1 cellular context compared by ENCODE assay signal in genomic region chr20:36235892-36236785, GRCh38.
TF ChIP-seq lines count a peak whose summit lies in the region.

A gene with protein sequence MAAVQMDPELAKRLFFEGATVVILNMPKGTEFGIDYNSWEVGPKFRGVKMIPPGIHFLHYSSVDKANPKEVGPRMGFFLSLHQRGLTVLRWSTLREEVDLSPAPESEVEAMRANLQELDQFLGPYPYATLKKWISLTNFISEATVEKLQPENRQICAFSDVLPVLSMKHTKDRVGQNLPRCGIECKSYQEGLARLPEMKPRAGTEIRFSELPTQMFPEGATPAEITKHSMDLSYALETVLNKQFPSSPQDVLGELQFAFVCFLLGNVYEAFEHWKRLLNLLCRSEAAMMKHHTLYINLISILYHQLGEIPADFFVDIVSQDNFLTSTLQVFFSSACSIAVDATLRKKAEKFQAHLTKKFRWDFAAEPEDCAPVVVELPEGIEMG (plus strand): TSS chr20:36236478. CDS start chr20:36239869, 3,391 bp downstream.

TF ChIP-seq in K562, 482 proteins besides CTCF, POLR2A, EP300 and RAD21 (continued from another document and continues in another):
- TF ChIP-seq PKNOX1 (IDR thresholded peaks at IDR 0.05) (peak; percentile 47; the same call in 1 of the 2 replicates), POLR2H (tag; IDR thresholded peaks at IDR 0.05; ENCODE audit: low read depth) (peak; percentile 40; the same call in 1 of the 2 replicates), RAD51 (IDR thresholded peaks at IDR 0.05; ENCODE audit: borderline replicate concordance, low read depth) (no peak), GABPA (tag; conservative IDR thresholded peaks at IDR 0.05; ENCODE audit: low read depth) (peak; percentile 99), TSHZ1 (CRISPR knock-in tag; IDR thresholded peaks at IDR 0.05) (no peak), C11orf30 (IDR thresholded peaks at IDR 0.05; ENCODE audit: low read depth) (peak; percentile 97), ZBTB7A (IDR thresholded peaks at IDR 0.05; ENCODE audit: borderline replicate concordance, control insufficient read depth, low read depth, low read length) (0 out of 2 replicates have a peak, but pooled peaks have one; percentile 46), COPS2 (conservative IDR thresholded peaks at IDR 0.05) (no peak), ZNF695 (CRISPR knock-in tag; IDR thresholded peaks at IDR 0.05) (no peak), RFX7 (CRISPR knock-in tag; IDR thresholded peaks at IDR 0.05) (no peak), PURB (CRISPR knock-in tag; IDR thresholded peaks at IDR 0.05; ENCODE audit: low read depth) (no peak), NR1H2 (CRISPR knock-in tag; IDR thresholded peaks at IDR 0.05) (no peak), TAF1 (IDR thresholded peaks at IDR 0.05; ENCODE audit: control insufficient read depth, extremely low read depth, insufficient read depth, low read length, severe bottlenecking) (peak; percentile 93), CBX3 (IDR thresholded peaks at IDR 0.05; ENCODE audit: borderline replicate concordance in 1 of 2, low read length in 2 of 2) (peak in 1 of 2 experiments; percentile 91; a peak in 2 of 3 replicates), NFATC3 (IDR thresholded peaks at IDR 0.05) (peak; percentile 63; the same call in 1 of the 2 replicates), PTBP1 (IDR thresholded peaks at IDR 0.05; ENCODE audit: low read depth, low read length) (no peak), POLR2B (IDR thresholded peaks at IDR 0.05; ENCODE audit: low read depth, partially characterized antibody) (peak; percentile 64), SAP30 (IDR thresholded peaks at IDR 0.05; ENCODE audit: borderline replicate concordance, insufficient read depth, low read depth, low read length, poor library complexity, severe bottlenecking) (no peak), NFE2 (IDR thresholded peaks at IDR 0.05; ENCODE audit: low read depth) (no peak), MNT (conservative IDR thresholded peaks at IDR 0.05) (peak; percentile 70 to 82), FUS (optimal IDR thresholded peaks at IDR 0.05; ENCODE audit: low read depth, low read length) (no peak), RBBP5 (IDR thresholded peaks at IDR 0.05; ENCODE audit: borderline replicate concordance, insufficient read depth, low read length, poor library complexity, severe bottlenecking) (peak; percentile 96), CREB1 (IDR thresholded peaks at IDR 0.05) (0 out of 2 replicates have a peak, but pooled peaks have one; percentile 31), CREB1 (CRISPR knock-in tag; IDR thresholded peaks at IDR 0.05) (peak; percentile 69; the same call in 1 of the 2 replicates), TARDBP (IDR thresholded peaks at IDR 0.05) (no peak), CGGBP1 (CRISPR knock-in tag; IDR thresholded peaks at IDR 0.05) (0 out of 2 replicates have a peak, but pooled peaks have one; percentile 19), PHF20 (IDR thresholded peaks at IDR 0.05; ENCODE audit: partially characterized antibody) (peak; percentile 99), ZNF197 (CRISPR knock-in tag; IDR thresholded peaks at IDR 0.05; ENCODE audit: low read depth) (no peak), DIDO1 (tag; IDR thresholded peaks at IDR 0.05; ENCODE audit: low read depth) (peak; percentile 98), ZNF668 (CRISPR knock-in tag; IDR thresholded peaks at IDR 0.05) (no peak), RNF2 (IDR thresholded peaks at IDR 0.05) (no peak), SMARCA5 (IDR thresholded peaks at IDR 0.05) (no peak), ZNF518B (CRISPR knock-in tag; IDR thresholded peaks at IDR 0.05) (no peak), RCOR1 (IDR thresholded peaks at IDR 0.05; ENCODE audit: borderline replicate concordance in 1 of 2, low read depth in 2 of 2, low read length in 2 of 2) (peak in 1 of 2 experiments; percentile 67; a peak in 2 of 4 replicates), MTA1 (IDR thresholded peaks at IDR 0.05; ENCODE audit: borderline replicate concordance) (peak; percentile 60; the same call in 1 of the 2 replicates), ZFP1 (CRISPR knock-in tag; IDR thresholded peaks at IDR 0.05) (no peak), ASH1L (IDR thresholded peaks at IDR 0.05; ENCODE audit: borderline replicate concordance, low read depth, partially characterized antibody) (no peak), WHSC1 (IDR thresholded peaks at IDR 0.05; ENCODE audit: low read length) (no peak), SMARCC2 (IDR thresholded peaks at IDR 0.05; ENCODE audit: low read depth) (no peak), NFE2L1 (tag; IDR thresholded peaks at IDR 0.05; ENCODE audit: borderline replicate concordance, low read depth) (no peak)
- TF ChIP-seq, protein P1, sequence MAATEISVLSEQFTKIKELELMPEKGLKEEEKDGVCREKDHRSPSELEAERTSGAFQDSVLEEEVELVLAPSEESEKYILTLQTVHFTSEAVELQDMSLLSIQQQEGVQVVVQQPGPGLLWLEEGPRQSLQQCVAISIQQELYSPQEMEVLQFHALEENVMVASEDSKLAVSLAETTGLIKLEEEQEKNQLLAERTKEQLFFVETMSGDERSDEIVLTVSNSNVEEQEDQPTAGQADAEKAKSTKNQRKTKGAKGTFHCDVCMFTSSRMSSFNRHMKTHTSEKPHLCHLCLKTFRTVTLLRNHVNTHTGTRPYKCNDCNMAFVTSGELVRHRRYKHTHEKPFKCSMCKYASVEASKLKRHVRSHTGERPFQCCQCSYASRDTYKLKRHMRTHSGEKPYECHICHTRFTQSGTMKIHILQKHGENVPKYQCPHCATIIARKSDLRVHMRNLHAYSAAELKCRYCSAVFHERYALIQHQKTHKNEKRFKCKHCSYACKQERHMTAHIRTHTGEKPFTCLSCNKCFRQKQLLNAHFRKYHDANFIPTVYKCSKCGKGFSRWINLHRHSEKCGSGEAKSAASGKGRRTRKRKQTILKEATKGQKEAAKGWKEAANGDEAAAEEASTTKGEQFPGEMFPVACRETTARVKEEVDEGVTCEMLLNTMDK (IDR thresholded peaks at IDR 0.05; ENCODE audit: borderline replicate concordance, insufficient read depth, low read depth, low read length, poor library complexity, severe bottlenecking) = no peak
- TF ChIP-seq, protein P2, sequence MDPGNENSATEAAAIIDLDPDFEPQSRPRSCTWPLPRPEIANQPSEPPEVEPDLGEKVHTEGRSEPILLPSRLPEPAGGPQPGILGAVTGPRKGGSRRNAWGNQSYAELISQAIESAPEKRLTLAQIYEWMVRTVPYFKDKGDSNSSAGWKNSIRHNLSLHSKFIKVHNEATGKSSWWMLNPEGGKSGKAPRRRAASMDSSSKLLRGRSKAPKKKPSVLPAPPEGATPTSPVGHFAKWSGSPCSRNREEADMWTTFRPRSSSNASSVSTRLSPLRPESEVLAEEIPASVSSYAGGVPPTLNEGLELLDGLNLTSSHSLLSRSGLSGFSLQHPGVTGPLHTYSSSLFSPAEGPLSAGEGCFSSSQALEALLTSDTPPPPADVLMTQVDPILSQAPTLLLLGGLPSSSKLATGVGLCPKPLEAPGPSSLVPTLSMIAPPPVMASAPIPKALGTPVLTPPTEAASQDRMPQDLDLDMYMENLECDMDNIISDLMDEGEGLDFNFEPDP (CRISPR knock-in tag; IDR thresholded peaks at IDR 0.05) = no peak
- TF ChIP-seq, protein P3, sequence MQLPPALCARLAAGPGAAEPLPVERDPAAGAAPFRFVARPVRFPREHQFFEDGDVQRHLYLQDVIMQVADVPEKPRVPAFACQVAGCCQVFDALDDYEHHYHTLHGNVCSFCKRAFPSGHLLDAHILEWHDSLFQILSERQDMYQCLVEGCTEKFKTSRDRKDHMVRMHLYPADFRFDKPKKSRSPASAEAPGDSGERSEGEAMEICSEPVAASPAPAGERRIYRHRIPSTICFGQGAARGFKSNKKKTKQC (CRISPR knock-in tag; IDR thresholded peaks at IDR 0.05) = no peak
- TF ChIP-seq, protein P4, sequence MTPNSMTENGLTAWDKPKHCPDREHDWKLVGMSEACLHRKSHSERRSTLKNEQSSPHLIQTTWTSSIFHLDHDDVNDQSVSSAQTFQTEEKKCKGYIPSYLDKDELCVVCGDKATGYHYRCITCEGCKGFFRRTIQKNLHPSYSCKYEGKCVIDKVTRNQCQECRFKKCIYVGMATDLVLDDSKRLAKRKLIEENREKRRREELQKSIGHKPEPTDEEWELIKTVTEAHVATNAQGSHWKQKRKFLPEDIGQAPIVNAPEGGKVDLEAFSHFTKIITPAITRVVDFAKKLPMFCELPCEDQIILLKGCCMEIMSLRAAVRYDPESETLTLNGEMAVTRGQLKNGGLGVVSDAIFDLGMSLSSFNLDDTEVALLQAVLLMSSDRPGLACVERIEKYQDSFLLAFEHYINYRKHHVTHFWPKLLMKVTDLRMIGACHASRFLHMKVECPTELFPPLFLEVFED (CRISPR knock-in tag; conservative IDR thresholded peaks at IDR 0.05) = no peak
- TF ChIP-seq, protein P5, sequence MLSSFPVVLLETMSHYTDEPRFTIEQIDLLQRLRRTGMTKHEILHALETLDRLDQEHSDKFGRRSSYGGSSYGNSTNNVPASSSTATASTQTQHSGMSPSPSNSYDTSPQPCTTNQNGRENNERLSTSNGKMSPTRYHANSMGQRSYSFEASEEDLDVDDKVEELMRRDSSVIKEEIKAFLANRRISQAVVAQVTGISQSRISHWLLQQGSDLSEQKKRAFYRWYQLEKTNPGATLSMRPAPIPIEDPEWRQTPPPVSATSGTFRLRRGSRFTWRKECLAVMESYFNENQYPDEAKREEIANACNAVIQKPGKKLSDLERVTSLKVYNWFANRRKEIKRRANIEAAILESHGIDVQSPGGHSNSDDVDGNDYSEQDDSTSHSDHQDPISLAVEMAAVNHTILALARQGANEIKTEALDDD (IDR thresholded peaks at IDR 0.05) = no peak
- TF ChIP-seq, protein P6, sequence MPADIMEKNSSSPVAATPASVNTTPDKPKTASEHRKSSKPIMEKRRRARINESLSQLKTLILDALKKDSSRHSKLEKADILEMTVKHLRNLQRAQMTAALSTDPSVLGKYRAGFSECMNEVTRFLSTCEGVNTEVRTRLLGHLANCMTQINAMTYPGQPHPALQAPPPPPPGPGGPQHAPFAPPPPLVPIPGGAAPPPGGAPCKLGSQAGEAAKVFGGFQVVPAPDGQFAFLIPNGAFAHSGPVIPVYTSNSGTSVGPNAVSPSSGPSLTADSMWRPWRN (IDR thresholded peaks at IDR 0.05; ENCODE audit: low read depth) = no peak
